In the genomic region with DNA sequence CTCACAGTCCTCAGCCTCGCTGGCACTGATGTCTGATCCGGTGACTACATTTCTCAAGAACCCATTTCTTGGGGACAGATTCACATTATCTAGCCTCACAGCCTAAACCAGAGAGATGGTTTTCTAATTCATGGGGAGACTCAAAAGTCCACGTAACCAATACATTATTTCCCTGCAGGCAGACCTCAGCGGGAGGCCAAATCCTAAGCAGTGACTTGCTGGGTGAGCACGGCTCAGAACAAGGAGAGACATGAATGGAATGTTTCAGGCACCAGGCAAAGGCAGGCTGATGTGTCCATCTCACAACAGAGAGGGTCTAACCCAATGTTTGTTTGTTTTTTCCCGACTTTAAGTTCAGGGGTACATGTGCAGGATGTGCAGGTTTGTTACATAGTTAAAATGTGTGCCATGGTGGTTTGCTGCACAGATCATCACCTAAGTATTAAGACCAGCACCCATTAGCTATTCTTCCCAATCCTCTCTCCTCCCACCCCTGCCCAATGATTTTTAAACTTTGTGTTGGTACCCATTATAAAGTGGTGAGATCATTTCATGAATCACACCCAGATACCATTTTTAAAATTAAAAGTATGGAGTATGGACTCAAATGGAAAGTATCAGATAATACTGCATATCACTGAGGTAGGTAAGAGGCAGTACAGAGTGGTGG, we compare ENCODE assay signal across 13 cellular contexts. TPM values are rescaled to one million over a fixed set of nuclear protein-coding genes. Genes with fewer than 3 reads are reported as not detected.
DNase-seq lines count a peak whose midpoint lies in the region; ATAC-seq and TF ChIP-seq lines count a peak whose summit lies in the region.
"Had no signal": no experiment of that assay in that cellular context is flagged by ENCODE, and none has a peak within 500 bp of the region (broad histone marks: within the 10 kb centered on the region; RNA-seq: fewer than 3 reads in every experiment).

No MANE protein-coding gene starts in this region.

- peaks cover 4% of the 10 kb centered on the region for H3K27me3 Mint-ChIP-seq in HFFc6 (ENCODE audit: insufficient read depth)
- peaks cover 5% of the 10 kb centered on the region for H3K27me3 Mint-ChIP-seq in activated CD8-positive, alpha-beta memory T cell treated with anti-CD3 and anti-CD28 coated beads, Interleukin-2, amount 10 ng/mL, durations not matched to agents 7 days and 5 days

- CTCF ChIA-PET in activated CD8-positive, alpha-beta memory T cell treated with anti-CD3 and anti-CD28 coated beads, Interleukin-2, amount 10 ng/mL, durations not matched to agents 7 days and 5 days (lab: Charles Lee): no interaction called here

- peaks cover 51% of the 10 kb centered on the region for H3K4me1 Mint-ChIP-seq in HFFc6 (ENCODE audit: low read depth)
- H3K4me1 Mint-ChIP-seq in activated CD8-positive, alpha-beta memory T cell treated with anti-CD3 and anti-CD28 coated beads, Interleukin-2, amount 10 ng/mL, durations not matched to agents 7 days and 5 days: no peaks in the 10 kb centered on the region
- H3K4me1 Mint-ChIP-seq: activated CD4-positive, alpha-beta T cell treated with anti-CD3 and anti-CD28 coated beads for 36 hours had no signal

- no peaks in the 10 kb centered on the region for H3K36me3 ChIP-seq in thymus (ENCODE audit: control insufficient read depth, insufficient read depth)

- peak overlapping the region; percentile 41 for H3K4me3 Mint-ChIP-seq in HFFc6
- H3K4me3 Mint-ChIP-seq in activated CD8-positive, alpha-beta memory T cell treated with anti-CD3 and anti-CD28 coated beads, Interleukin-2, amount 10 ng/mL, durations not matched to agents 7 days and 5 days: no peak overlapping the region
- H3K4me3 Mint-ChIP-seq: activated CD4-positive, alpha-beta T cell treated with anti-CD3 and anti-CD28 coated beads for 36 hours; activated T-cell treated with anti-CD3 and anti-CD28 coated beads, Interleukin-2, amount 50 U/mL, for 4 hours; effector memory CD8-positive, alpha-beta T cell; nephron progenitor cell had no signal

- TF ChIP-seq CTCF in HFFc6 (IDR thresholded peaks at IDR 0.05) (no peak), astrocyte of the spinal cord (IDR thresholded peaks at IDR 0.05; ENCODE audit: low read depth, low read length) (no peak)

- no peaks in the 10 kb centered on the region for H3K27me3 ChIP-seq in thymus (ENCODE audit: control insufficient read depth, insufficient read depth)

- DNase-seq in HFFc6: peak; percentile 59
- peak; percentile 85 for DNase-seq in astrocyte of the spinal cord (ENCODE audit: low read depth, low spot score)
- DNase-seq in iris pigment epithelial cell (ENCODE audit: low read depth): peak; percentile 89
- DNase-seq in KG1 (lab: John Stamatoyannopoulos, UW): no peak
- no peak for DNase-seq in activated CD8-positive, alpha-beta memory T cell treated with anti-CD3 and anti-CD28 coated beads, Interleukin-2, amount 10 ng/mL, durations not matched to agents 7 days and 5 days
- no peak for DNase-seq in dermis blood vessel endothelial cell
- DNase-seq: activated CD4-positive, alpha-beta T cell treated with anti-CD3 and anti-CD28 coated beads for 36 hours; activated T-cell treated with anti-CD3 and anti-CD28 coated beads, Interleukin-2, amount 50 U/mL, for 4 hours; effector memory CD8-positive, alpha-beta T cell; left ventricle myocardium superior; NCI-H2171; nephron progenitor cell had no signal

- no peaks in the 10 kb centered on the region for H3K36me3 Mint-ChIP-seq in HFFc6 (ENCODE audit: low read depth)
- no peaks in the 10 kb centered on the region for H3K36me3 Mint-ChIP-seq in activated CD8-positive, alpha-beta memory T cell treated with anti-CD3 and anti-CD28 coated beads, Interleukin-2, amount 10 ng/mL, durations not matched to agents 7 days and 5 days

- H3K9me3 ChIP-seq in thymus (ENCODE audit: control insufficient read depth): no peaks in the 10 kb centered on the region

- in situ Hi-C loops in astrocyte of the spinal cord (cut with HindIII; ENCODE audit: low sequenced_read_pairs): no loop called here

- WGBS in thymus: 92% methylated on average over 6 of the region's 6 CpGs

- peak overlapping the region; percentile 80 for H3K27ac Mint-ChIP-seq in HFFc6
- H3K27ac Mint-ChIP-seq in activated CD8-positive, alpha-beta memory T cell treated with anti-CD3 and anti-CD28 coated beads, Interleukin-2, amount 10 ng/mL, durations not matched to agents 7 days and 5 days: no peak overlapping the region
- H3K27ac Mint-ChIP-seq: activated CD4-positive, alpha-beta T cell treated with anti-CD3 and anti-CD28 coated beads for 36 hours; effector memory CD8-positive, alpha-beta T cell; nephron progenitor cell had no signal

- H3K27ac ChIP-seq in thymus (ENCODE audit: low read depth): peak overlapping the region; percentile 8

- ATAC-seq in activated CD8-positive, alpha-beta memory T cell treated with anti-CD3 and anti-CD28 coated beads, Interleukin-2, amount 10 ng/mL, durations not matched to agents 7 days and 5 days: no peak
- ATAC-seq: activated CD4-positive, alpha-beta T cell treated with anti-CD3 and anti-CD28 coated beads for 36 hours; activated T-cell treated with anti-CD3 and anti-CD28 coated beads, Interleukin-2, amount 50 U/mL, for 4 hours; effector memory CD8-positive, alpha-beta T cell; left ventricle myocardium superior had no signal

- H3K4me1 ChIP-seq in thymus (ENCODE audit: control insufficient read depth, insufficient read depth, low read length): no peaks in the 10 kb centered on the region

- H3K4me3 ChIP-seq in astrocyte of the spinal cord (ENCODE audit: low read depth, low read length) (no peak overlapping the region), thymus (ENCODE audit: low read length) (no peak overlapping the region)

- H3K9me3 Mint-ChIP-seq in HFFc6: no peaks in the 10 kb centered on the region
- H3K9me3 Mint-ChIP-seq in activated CD8-positive, alpha-beta memory T cell treated with anti-CD3 and anti-CD28 coated beads, Interleukin-2, amount 10 ng/mL, durations not matched to agents 7 days and 5 days (ENCODE audit: low read depth): no peaks in the 10 kb centered on the region
- H3K9me3 Mint-ChIP-seq: activated T-cell treated with anti-CD3 and anti-CD28 coated beads, Interleukin-2, amount 50 U/mL, for 4 hours; effector memory CD8-positive, alpha-beta T cell; nephron progenitor cell had no signal

RNA-seq across cellular contexts. Expression of a gene that starts 53.3 kb away (rescaled TPM):
- 10 to 100 TPM; 28.4 to 36.4 (median 32.0) TPM for total RNA-seq in HFFc6 (2021; fragmentation: NEBNext Ultra II Directional; extraction: Animal tissue kit (Norgen Biotek cat#: 25700))
- polyA plus RNA-seq in thymus: 20.1 TPM
- total RNA-seq in activated CD8-positive, alpha-beta memory T cell treated with anti-CD3 and anti-CD28 coated beads, Interleukin-2, amount 10 ng/mL, durations not matched to agents 7 days and 5 days: 1 to 10 TPM; 6.4 to 8.2 TPM
- 55.6 and 60.1 TPM in 2 replicates for total RNA-seq in dermis blood vessel endothelial cell

Comparison
In these comparisons a context has a peak if more than half of its experiments do, and no peak if none do; other contexts are left out.
1. DNase-seq: peak in HFFc6 (single experiment), astrocyte of the spinal cord (single experiment) and iris pigment epithelial cell (single experiment); none in KG1 (single experiment), activated CD8-positive, alpha-beta memory T cell treated with anti-CD3 and anti-CD28 coated beads, Interleukin-2, amount 10 ng/mL, durations not matched to agents 7 days and 5 days (single experiment) and dermis blood vessel endothelial cell (single experiment).